In genomic region chr10:114917459-114917858, GRCh38 we compare ENCODE assay signal across 18 cellular contexts. TPM values are rescaled to one million over a fixed set of nuclear protein-coding genes. Genes with fewer than 3 reads are reported as not detected.
DNase-seq lines count a peak whose midpoint lies in the region; ATAC-seq and TF ChIP-seq lines count a peak whose summit lies in the region.
"Had no signal": no experiment of that assay in that cellular context is flagged by ENCODE, and none has a peak within 500 bp of the region (broad histone marks: within the 10 kb centered on the region; RNA-seq: fewer than 3 reads in every experiment).

No MANE protein-coding gene starts in this region.

- no peak overlapping the region for H3K23ac ChIP-seq in mesenchymal stem cell (ENCODE audit: low read length in 2 of 2)

- H3K9ac ChIP-seq in HUES6 (ENCODE audit: low read length) (no peak overlapping the region), mesenchymal stem cell (ENCODE audit: low read length) (no peak overlapping the region), smooth muscle cell (ENCODE audit: low read depth) (no peak overlapping the region)
- H3K9ac ChIP-seq: BLaER1 had no signal

- H3K9me3 ChIP-seq in HUES6 (ENCODE audit: control insufficient read depth, insufficient read depth, low read depth, low read length) (no peaks in the 10 kb centered on the region), mesenchymal stem cell (ENCODE audit: control insufficient read depth, low read length) (no peaks in the 10 kb centered on the region), smooth muscle cell (replicated peaks; ENCODE audit: low read depth) (no peaks in the 10 kb centered on the region), PC-9 (ENCODE audit: insufficient read depth, low read depth) (no peaks in the 10 kb centered on the region)
- H3K9me3 ChIP-seq: A549, BLaER1 had no signal

- H3K4me3 ChIP-seq in HUES6 (ENCODE audit: low read depth, low read length) (no peak overlapping the region), mesenchymal stem cell (ENCODE audit: insufficient read depth in 1 of 2, low read depth in 1 of 2, low read length in 2 of 2) (no peak overlapping the region), smooth muscle cell (no peak overlapping the region), PC-9 (no peak overlapping the region)
- H3K4me3 ChIP-seq: A549, BLaER1 had no signal

- ATAC-seq in WTC11 (peak; percentile 76), HG03378 (IDR thresholded peaks at IDR 0.05; ENCODE audit: unreplicated experiment) (no peak)

- H3K18ac ChIP-seq in mesenchymal stem cell (ENCODE audit: low read depth in 1 of 2, low read length in 2 of 2) = no peak overlapping the region

- H3K36me3 Mint-ChIP-seq in Calu3 (ENCODE audit: insufficient read depth, unreplicated experiment) = no peaks in the 10 kb centered on the region
- H3K36me3 Mint-ChIP-seq in WTC11 = no peaks in the 10 kb centered on the region
- H3K36me3 Mint-ChIP-seq: CD14-positive monocyte; CD4-positive, alpha-beta memory T cell had no signal

- no peak overlapping the region for H2BK120ac ChIP-seq in mesenchymal stem cell (ENCODE audit: low read depth, low read length)

- TF ChIP-seq CTCF in Calu3 (IDR thresholded peaks at IDR 0.05; ENCODE audit: unreplicated experiment) (no peak), WTC11 (IDR thresholded peaks at IDR 0.05) (no peak), smooth muscle cell (IDR thresholded peaks at IDR 0.05; ENCODE audit: borderline replicate concordance, insufficient read depth, poor library complexity, severe bottlenecking) (no peak), PC-9 (conservative IDR thresholded peaks at IDR 0.05) (no peak)

- H3K79me1 ChIP-seq in mesenchymal stem cell (replicated peaks; ENCODE audit: low read length, poor library complexity, severe bottlenecking) = peaks cover 2% of the 10 kb centered on the region

- H2AK5ac ChIP-seq in mesenchymal stem cell (ENCODE audit: low read length, severe bottlenecking) = peak overlapping the region; percentile 97

- CTCF ChIA-PET in Calu3 (lab: Charles Lee) (no interaction called here), WTC11 (lab: Charles Lee) (interaction anchor here (2.0 kb wide), 1 partner anchor 38 kb away, joined by 6 read pairs; no protein-coding TSS in a partner anchor), PC-9 (lab: Charles Lee) (no interaction called here)

- H3K27me3 Mint-ChIP-seq in Calu3 (ENCODE audit: unreplicated experiment) (no peaks in the 10 kb centered on the region), WTC11 (ENCODE audit: low read depth) (peaks cover 9% of the 10 kb centered on the region)

- intact Hi-C loops in Calu3 (cut with micrococcal nuclease; ENCODE audit: unreplicated experiment) (no loop called here), PC-9 (cut with micrococcal nuclease; ENCODE audit: unreplicated experiment) (no loop called here)

- H3K27ac ChIP-seq in HUES6 (ENCODE audit: low read depth, low read length) = peak overlapping the region; percentile 16; the same call in 1 of the 2 replicates
- H3K27ac ChIP-seq in mesenchymal stem cell (ENCODE audit: low read length, poor library complexity, severe bottlenecking) = peak overlapping the region; percentile 87
- H3K27ac ChIP-seq in smooth muscle cell (ENCODE audit: low read depth) = no peak overlapping the region
- H3K27ac ChIP-seq in PC-9 = no peak overlapping the region
- H3K27ac ChIP-seq: 22Rv1, BLaER1, HL-60 had no signal

- H3K14ac ChIP-seq in mesenchymal stem cell (ENCODE audit: low read length in 2 of 2) = no peak overlapping the region

- DNase-seq in Calu3 (no peak), WTC11 (ENCODE audit: low spot score) (no peak), mesenchymal stem cell (no peak), smooth muscle cell (lab: John Stamatoyannopoulos, UW; ENCODE audit: unreplicated experiment) (no peak), PC-9 (no peak)
- DNase-seq: AML-193; CD4-positive, alpha-beta memory T cell; DMS79 treated with DMSO at 0.1 percent for 48 hours; GF-D8; HCEC 1CT; KG1 had no signal

- POLR2A ChIA-PET in WTC11 (lab: Charles Lee) (no interaction called here), PC-9 (lab: Charles Lee; ENCODE audit: unreplicated experiment) (interaction anchor here (0.6 kb wide), 1 partner anchor 419 kb away, joined by 5 read pairs; no protein-coding TSS in a partner anchor)

- WGBS in mesenchymal stem cell = 96% methylated on average over 1 of the region's 1 CpG
- WGBS in smooth muscle cell (ENCODE audit: low lambda C conversion rate) = 100% methylated on average over 1 of the region's 1 CpG

- peak overlapping the region in 1 of 2 experiments; percentile 63 for H2BK12ac ChIP-seq in mesenchymal stem cell (ENCODE audit: low read length in 2 of 2)

- BruUV-seq in Calu3 (replicated peaks; lab: Mats Ljungman, UMichigan) (no TSS peak), PC-9 (replicated peaks; lab: Mats Ljungman, UMichigan) (no TSS peak)

- H4K20me1 ChIP-seq in smooth muscle cell (ENCODE audit: low read depth) (no peaks in the 10 kb centered on the region), PC-9 (ENCODE audit: insufficient read depth) (no peaks in the 10 kb centered on the region)
- H4K20me1 ChIP-seq: BLaER1 had no signal

- H3K9me2 ChIP-seq in PC-9 (ENCODE audit: insufficient read depth) = no peaks in the 10 kb centered on the region

- H2BK15ac ChIP-seq in mesenchymal stem cell (ENCODE audit: low read depth, poor library complexity, severe bottlenecking) = no peak overlapping the region

- H3K4me3 Mint-ChIP-seq in Calu3 (ENCODE audit: low read depth, unreplicated experiment) (no peak overlapping the region), WTC11 (no peak overlapping the region)
- H3K4me3 Mint-ChIP-seq: CD14-positive monocyte; CD4-positive, alpha-beta memory T cell had no signal

- peak overlapping the region; percentile 91 for H3K27ac Mint-ChIP-seq in Calu3 (ENCODE audit: unreplicated experiment)
- H3K27ac Mint-ChIP-seq in WTC11 = no peak overlapping the region; the same call in 1 of the 2 replicates
- H3K27ac Mint-ChIP-seq: CD14-positive monocyte; CD4-positive, alpha-beta memory T cell had no signal

- H2BK5ac ChIP-seq in mesenchymal stem cell (ENCODE audit: low read depth, low read length, poor library complexity, severe bottlenecking) = peak overlapping the region; percentile 94

- H3K36me3 ChIP-seq in HUES6 (ENCODE audit: control insufficient read depth, insufficient read depth, low read length) (no peaks in the 10 kb centered on the region), mesenchymal stem cell (ENCODE audit: control insufficient read depth in 1 of 2, insufficient read depth in 2 of 2, low read depth in 1 of 2, low read length in 2 of 2) (no peaks in the 10 kb centered on the region), smooth muscle cell (ENCODE audit: low read depth) (no peaks in the 10 kb centered on the region), PC-9 (ENCODE audit: low read depth) (no peaks in the 10 kb centered on the region)
- H3K36me3 ChIP-seq: BLaER1 had no signal

- H3K4me1 ChIP-seq in HUES6 (ENCODE audit: control insufficient read depth, insufficient read depth, low read length) (peaks cover 22% of the 10 kb centered on the region), mesenchymal stem cell (ENCODE audit: control insufficient read depth, insufficient read depth, low read depth, low read length) (peaks cover 14% of the 10 kb centered on the region), smooth muscle cell (ENCODE audit: low read depth) (peaks cover 32% of the 10 kb centered on the region), PC-9 (replicated peaks; ENCODE audit: insufficient read depth) (peaks cover 13% of the 10 kb centered on the region; the same call in 1 of the 2 replicates)

- H3K9me3 Mint-ChIP-seq in Calu3 (ENCODE audit: low read depth, unreplicated experiment) (no peaks in the 10 kb centered on the region), WTC11 (peaks cover 8% of the 10 kb centered on the region)
- H3K9me3 Mint-ChIP-seq: CD14-positive monocyte; CD4-positive, alpha-beta memory T cell had no signal

- H3K79me2 ChIP-seq in smooth muscle cell (ENCODE audit: low read depth) (no peaks in the 10 kb centered on the region), PC-9 (ENCODE audit: low read depth) (no peaks in the 10 kb centered on the region)

- H2AFZ ChIP-seq in mesenchymal stem cell (ENCODE audit: low read depth, low read length) = no peak overlapping the region
- no peak overlapping the region for H2AFZ ChIP-seq in smooth muscle cell (ENCODE audit: low read depth)
- no peak overlapping the region for H2AFZ ChIP-seq in PC-9

- H3F3A ChIP-seq in smooth muscle cell (ENCODE audit: low read depth) (peaks cover 3% of the 10 kb centered on the region), PC-9 (ENCODE audit: insufficient read depth, low read depth) (no peaks in the 10 kb centered on the region)

- no peak overlapping the region for H4K8ac ChIP-seq in mesenchymal stem cell (ENCODE audit: low read length)

- H3K4ac ChIP-seq in mesenchymal stem cell (ENCODE audit: low read depth in 1 of 2, low read length in 2 of 2) = no peak overlapping the region

- peaks cover 13% of the 10 kb centered on the region for H3K4me1 Mint-ChIP-seq in Calu3 (ENCODE audit: low read depth, unreplicated experiment)
- peaks cover 29% of the 10 kb centered on the region for H3K4me1 Mint-ChIP-seq in WTC11
- H3K4me1 Mint-ChIP-seq: CD14-positive monocyte; CD4-positive, alpha-beta memory T cell had no signal

- no peaks in the 10 kb centered on the region for H3K27me3 ChIP-seq in HUES6 (ENCODE audit: control insufficient read depth, insufficient read depth, low read length)
- no peaks in the 10 kb centered on the region for H3K27me3 ChIP-seq in mesenchymal stem cell (ENCODE audit: control insufficient read depth in 1 of 2, insufficient read depth in 1 of 2, low read length in 2 of 2)
- H3K27me3 ChIP-seq in smooth muscle cell (ENCODE audit: low read depth) = no peaks in the 10 kb centered on the region
- H3K27me3 ChIP-seq in PC-9 (ENCODE audit: insufficient read depth, low read depth) = no peaks in the 10 kb centered on the region
- H3K27me3 ChIP-seq: BLaER1 had no signal

- no peak overlapping the region for H3K4me2 ChIP-seq in mesenchymal stem cell (ENCODE audit: low read length, poor library complexity, severe bottlenecking)
- no peak overlapping the region for H3K4me2 ChIP-seq in smooth muscle cell
- no peak overlapping the region for H3K4me2 ChIP-seq in PC-9
- H3K4me2 ChIP-seq: BLaER1 had no signal

- H4K91ac ChIP-seq in mesenchymal stem cell (ENCODE audit: low read length) = no peak overlapping the region

TF ChIP-seq in WTC11, 78 proteins besides CTCF, POLR2A, EP300 and RAD21 (continues in another document):
- TF ChIP-seq ATF3 (CRISPR knock-in tag; conservative IDR thresholded peaks at IDR 0.05) (no peak), SP1 (CRISPR knock-in tag; conservative IDR thresholded peaks at IDR 0.05) (no peak)

RNA-seq across cellular contexts. Expression of gene TRUB1, which starts 20.5 kb away (rescaled TPM):
- total RNA-seq in Calu3 (2022) (26.4 and 30.9 TPM in 2 replicates), WTC11 (2021) (22.3 to 27.8 TPM (median 25.5 TPM) in 3 replicates), smooth muscle cell (25.4 and 33.1 TPM in 2 replicates), PC-9 (2021) (11.5 and 14.2 TPM in 2 replicates)
- 13.5 TPM for polyA plus RNA-seq in mesenchymal stem cell (2013, experiment 1 of 2)
- 14.5 TPM for polyA plus RNA-seq in mesenchymal stem cell (2013, experiment 2 of 2)
- polyA plus RNA-seq in smooth muscle cell = 9.0 and 10.8 TPM in 2 replicates

Comparison
In these comparisons a context has a peak if more than half of its experiments do, and no peak if none do; other contexts are left out.
1. H3K27ac ChIP-seq: peak in HUES6 (single experiment) and mesenchymal stem cell (single experiment); none in smooth muscle cell (single experiment) and PC-9 (single experiment).